In genomic region chr1:48202030-48202752, GRCh38 we compare ENCODE assay signal across 8 cellular contexts.
A peak's percentile ranks its signal among the peaks of the same experiment; 100 is the strongest.
DNase-seq lines count a peak whose midpoint lies in the region; ATAC-seq and FAIRE-seq lines count a peak whose summit lies in the region.

No MANE protein-coding gene starts in this region.

- peak; percentile 87 for DNase-seq in EH (ENCODE audit: low read depth)
- peak; percentile 37 for DNase-seq in NCI-H526 treated with DMSO at 0.1 percent for 48 hours (lab: John Stamatoyannopoulos, UW)
- peak; percentile 37 to 43 for DNase-seq in activated CD4-positive, alpha-beta T cell treated with anti-CD3 and anti-CD28 coated beads, Interleukin-2, amount 50 U/mL, for 4 hours
- peak; percentile 35 for DNase-seq in middle frontal gyrus (ENCODE audit: extremely low spot score, low spot score)
- DNase-seq in stimulated activated CD8-positive, alpha-beta memory T cell treated with anti-CD3 and anti-CD28 coated beads, Interleukin-4, amount 100 ng/mL, for 24 hours (ENCODE audit: low read depth), result peak; percentile 36

- ATAC-seq in HG02970 (IDR thresholded peaks at IDR 0.05; ENCODE audit: low FRiP score, unreplicated experiment) (peak; percentile 55), HG03139 (IDR thresholded peaks at IDR 0.05; ENCODE audit: unreplicated experiment) (no peak)

- FAIRE-seq in endometrium (lab: Jason Lieb, UNC), result peak; percentile 84

Comparison
In these comparisons a context has a peak if more than half of its experiments do, and no peak if none do; other contexts are left out.
1. DNase-seq: peak in every context shown above with its lines; median percentile 87 in EH; 40 in activated CD4-positive, alpha-beta T cell treated with anti-CD3 and anti-CD28 coated beads, Interleukin-2, amount 50 U/mL, for 4 hours; 37 in NCI-H526 treated with DMSO at 0.1 percent for 48 hours; 36 in stimulated activated CD8-positive, alpha-beta memory T cell treated with anti-CD3 and anti-CD28 coated beads, Interleukin-4, amount 100 ng/mL, for 24 hours; 35 in middle frontal gyrus.